8 cellular contexts compared by ENCODE assay signal in the genomic region with DNA sequence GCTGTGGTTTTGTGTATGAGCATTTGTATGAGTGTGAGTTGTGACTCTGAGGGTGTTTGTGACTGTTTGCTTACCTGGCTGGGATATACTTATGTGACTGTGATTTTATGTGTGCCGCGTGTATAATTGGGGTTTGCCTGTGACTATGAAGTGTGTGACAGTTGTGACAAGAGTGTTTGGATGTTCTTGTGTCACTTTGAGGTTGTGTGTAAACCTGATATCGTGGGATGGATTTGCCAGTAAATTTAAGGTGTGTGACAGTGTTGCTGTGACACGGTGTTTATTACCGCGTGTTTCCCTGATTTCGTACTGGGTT. TPM values are rescaled to one million over a fixed set of nuclear protein-coding genes. Genes with fewer than 3 reads are reported as not detected.
DNase-seq lines count a peak whose midpoint lies in the region; ATAC-seq and TF ChIP-seq lines count a peak whose summit lies in the region.

No MANE protein-coding gene starts in this region.

- H3K27ac ChIP-seq in angular gyrus (ENCODE audit: low read depth, low read length) (peak overlapping the region; percentile 10), transverse colon (peak overlapping the region; percentile 78 to 89 (median 84))

- intact Hi-C loops in lower leg skin (cut with DNase I; ENCODE audit: low total_unique reads) (no loop called here), transverse colon (cut with DNase I; ENCODE audit: low total_unique reads) (no loop called here)

- peaks cover 0 to 13% (median 3%) of the 10 kb centered on the region in 4 donors for H3K36me3 ChIP-seq in transverse colon

- peaks cover 33% of the 10 kb centered on the region for H3K4me1 Mint-ChIP-seq in activated naive CD4-positive, alpha-beta T cell treated with anti-CD3 and anti-CD28 coated beads, Interleukin-2, amount 10 ng/mL, durations not matched to agents 7 days and 5 days

- no peak for ATAC-seq in HG02642 (IDR thresholded peaks at IDR 0.05; ENCODE audit: poor library complexity, unreplicated experiment)

- H3K27me3 Mint-ChIP-seq in activated naive CD4-positive, alpha-beta T cell treated with anti-CD3 and anti-CD28 coated beads, Interleukin-2, amount 10 ng/mL, durations not matched to agents 7 days and 5 days = no peaks in the 10 kb centered on the region

- peak overlapping the region; percentile 95 for H3K27ac Mint-ChIP-seq in activated naive CD4-positive, alpha-beta T cell treated with anti-CD3 and anti-CD28 coated beads, Interleukin-2, amount 10 ng/mL, durations not matched to agents 7 days and 5 days

- H3K27me3 ChIP-seq in transverse colon = no peaks in the 10 kb centered on the region

- TF ChIP-seq POLR2A in lower leg skin (IDR thresholded peaks at IDR 0.05) (no peak), transverse colon (IDR thresholded peaks at IDR 0.05) (no peak)

- no peak for TF ChIP-seq EP300 in transverse colon (IDR thresholded peaks at IDR 0.05; ENCODE audit: low read depth)

- peak overlapping the region; percentile 88 for H3K4me3 Mint-ChIP-seq in activated naive CD4-positive, alpha-beta T cell treated with anti-CD3 and anti-CD28 coated beads, Interleukin-2, amount 10 ng/mL, durations not matched to agents 7 days and 5 days

- peaks cover 8 to 10% (median 9%) of the 10 kb centered on the region in 4 donors for H3K4me1 ChIP-seq in transverse colon

- H3K36me3 Mint-ChIP-seq in activated naive CD4-positive, alpha-beta T cell treated with anti-CD3 and anti-CD28 coated beads, Interleukin-2, amount 10 ng/mL, durations not matched to agents 7 days and 5 days = peaks cover 46% of the 10 kb centered on the region

- DNase-seq in activated naive CD4-positive, alpha-beta T cell treated with anti-CD3 and anti-CD28 coated beads, Interleukin-2, amount 10 ng/mL, durations not matched to agents 7 days and 5 days = no peak
- no peak for DNase-seq in activated naive CD4-positive, alpha-beta T cell (lab: John Stamatoyannopoulos, UW)
- no peak for DNase-seq in lower leg skin (ENCODE audit: low spot score in 2 of 2)
- no peak for DNase-seq in transverse colon
- no peak for DNase-seq in glomerular visceral epithelial cell (ENCODE audit: extremely low spot score)
- DNase-seq in NCI-H1694 (lab: John Stamatoyannopoulos, UW) = no peak

- H3K4me3 ChIP-seq in lower leg skin (ENCODE audit: low read depth, poor library complexity, severe bottlenecking) (peak overlapping the region; percentile 56), transverse colon (peak overlapping the region; percentile 55 to 80 (median 76))

- in situ Hi-C loops in transverse colon (cut with MboI; ENCODE audit: low pct_ligation_motif_present in 1 of 4, low pct_unique_long_range_greater_than_20kb in 1 of 4, low sequenced_read_pairs in 3 of 4) = no loop called here

- H3K9me3 Mint-ChIP-seq in activated naive CD4-positive, alpha-beta T cell treated with anti-CD3 and anti-CD28 coated beads, Interleukin-2, amount 10 ng/mL, durations not matched to agents 7 days and 5 days = peaks cover 31% of the 10 kb centered on the region

- WGBS in lower leg skin, 2 donors = 1 to 2% methylated on average over 7 of the region's 7 CpGs
- WGBS in transverse colon (ENCODE audit: low coverage in 1 of 2), 2 donors = 0% methylated on average over 7 of the region's 7 CpGs; no CpG with 5 or more reads in 1 of the 2 donors

- H3K9me3 ChIP-seq in transverse colon = peaks cover 16 to 17% of the 10 kb centered on the region in 2 donors

- CTCF ChIA-PET in activated naive CD4-positive, alpha-beta T cell treated with anti-CD3 and anti-CD28 coated beads, Interleukin-2, amount 10 ng/mL, durations not matched to agents 7 days and 5 days (lab: Charles Lee) = no interaction called here

- no peak for TF ChIP-seq CTCF in lower leg skin (IDR thresholded peaks at IDR 0.05)
- no peak for TF ChIP-seq CTCF in transverse colon (IDR thresholded peaks at IDR 0.05)

RNA-seq across cellular contexts. Expression of a gene that starts 0.4 kb away (rescaled TPM):
- total RNA-seq in lower leg skin = 10 to 100 TPM in 3 of 4 donors, 1 to 10 TPM in 1; 8.7 to 28.5 (median 12.6) TPM
- total RNA-seq in transverse colon = 1 to 10 TPM in 3 of 4 donors, not detected in 1; 1.4 to 7.5 (median 4.9) TPM
